1 cellular context compared by ENCODE assay signal in the genomic region with DNA sequence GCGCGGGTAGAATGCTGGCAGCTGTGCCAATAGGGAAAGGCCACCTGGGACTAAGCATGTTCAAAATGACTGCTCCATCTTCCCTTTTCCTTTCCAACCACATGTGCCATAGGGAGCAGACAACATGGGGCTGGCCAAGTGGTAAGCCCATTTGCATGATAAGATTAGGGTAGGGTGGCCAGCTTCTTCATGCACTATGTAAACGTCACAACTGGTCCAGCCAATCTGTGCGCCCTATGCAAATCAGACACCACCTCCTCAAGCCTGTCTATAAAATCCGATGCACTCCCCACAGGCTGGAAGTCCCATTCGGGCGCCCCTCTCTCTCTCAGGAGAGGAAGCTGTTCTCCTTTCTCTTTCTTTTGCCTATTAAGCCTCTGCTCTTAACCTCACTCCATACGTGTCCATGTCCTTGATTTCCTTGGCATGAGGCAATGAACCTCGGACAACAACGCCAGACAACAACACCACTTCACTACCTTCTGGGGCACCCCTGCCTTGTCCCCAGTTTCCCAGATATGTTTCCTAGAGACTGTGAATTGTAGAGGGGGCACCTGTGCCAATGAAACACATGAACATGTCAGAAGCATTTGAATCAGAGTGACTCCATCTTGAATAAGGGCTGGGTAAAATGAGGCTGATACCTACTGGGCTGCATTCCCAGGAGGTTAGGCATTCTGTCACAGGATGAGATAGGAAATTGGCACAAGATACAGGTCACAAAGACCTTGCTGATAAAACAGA.
TF ChIP-seq lines count a peak whose summit lies in the region.

No MANE protein-coding gene starts in this region.

TF ChIP-seq in K562, 482 proteins besides CTCF, POLR2A, EP300 and RAD21 (continued from another document and continues in another):
- TF ChIP-seq CTCFL (IDR thresholded peaks at IDR 0.05; ENCODE audit: borderline replicate concordance, insufficient read depth, low read depth, low read length, poor library complexity, severe bottlenecking) (no peak), DLX4 (CRISPR knock-in tag; IDR thresholded peaks at IDR 0.05) (no peak), ATF1 (CRISPR knock-in tag; IDR thresholded peaks at IDR 0.05) (no peak), ATF1 (tag; IDR thresholded peaks at IDR 0.05) (peak; percentile 78), TEAD1 (CRISPR knock-in tag; IDR thresholded peaks at IDR 0.05) (0 out of 4 replicates have a peak, but pooled peaks of 1 of the 2 experiments have one; percentile 57), ZNF175 (CRISPR knock-in tag; IDR thresholded peaks at IDR 0.05; ENCODE audit: low read depth) (peak; percentile 40; the same call in 1 of the 2 replicates), ETS2 (tag; IDR thresholded peaks at IDR 0.05; ENCODE audit: borderline replicate concordance, poor library complexity, severe bottlenecking) (no peak), DMBX1 (CRISPR knock-in tag; IDR thresholded peaks at IDR 0.05; ENCODE audit: borderline replicate concordance) (peak; percentile 66; the same call in 1 of the 2 replicates), POLR2B (IDR thresholded peaks at IDR 0.05; ENCODE audit: low read depth, partially characterized antibody) (peak; percentile 99), HMBOX1 (IDR thresholded peaks at IDR 0.05) (no peak), XRCC3 (IDR thresholded peaks at IDR 0.05) (no peak), ETV6 (IDR thresholded peaks at IDR 0.05; ENCODE audit: borderline replicate concordance in 1 of 2, low read depth in 2 of 2, low read length in 1 of 2) (no peak), ETV6 (CRISPR knock-in tag; IDR thresholded peaks at IDR 0.05; ENCODE audit: borderline replicate concordance) (no peak), NR2C2 (CRISPR knock-in tag; IDR thresholded peaks at IDR 0.05) (no peak), NR2C2 (tag; IDR thresholded peaks at IDR 0.05) (peak; percentile 41), ZNF347 (CRISPR knock-in tag; IDR thresholded peaks at IDR 0.05; ENCODE audit: low read depth) (no peak), ZKSCAN3 (CRISPR knock-in tag; IDR thresholded peaks at IDR 0.05) (no peak), E2F8 (IDR thresholded peaks at IDR 0.05; ENCODE audit: low read depth, partially characterized antibody) (no peak), MAFF (IDR thresholded peaks at IDR 0.05; ENCODE audit: low read length) (no peak), ZEB2 (IDR thresholded peaks at IDR 0.05) (no peak), SREBF1 (IDR thresholded peaks at IDR 0.05; ENCODE audit: borderline replicate concordance, low read depth, low read length) (no peak), GTF2A2 (tag; IDR thresholded peaks at IDR 0.05) (peak; percentile 83), RBM14 (IDR thresholded peaks at IDR 0.05; ENCODE audit: borderline replicate concordance, insufficient read depth, low read depth, low read length) (no peak), ID3 (CRISPR knock-in tag; IDR thresholded peaks at IDR 0.05) (no peak), ID3 (tag; IDR thresholded peaks at IDR 0.05) (peak; percentile 90), RB1 (IDR thresholded peaks at IDR 0.05; ENCODE audit: low read depth) (no peak), DACH1 (IDR thresholded peaks at IDR 0.05; ENCODE audit: partially characterized antibody) (no peak), HDGF (IDR thresholded peaks at IDR 0.05) (no peak), MYNN (IDR thresholded peaks at IDR 0.05) (no peak), MYNN (CRISPR knock-in tag; IDR thresholded peaks at IDR 0.05) (no peak), PCBP2 (IDR thresholded peaks at IDR 0.05; ENCODE audit: low read depth, low read length, poor library complexity, severe bottlenecking) (no peak), ELF2 (CRISPR knock-in tag; IDR thresholded peaks at IDR 0.05) (peak; percentile 70), HES1 (IDR thresholded peaks at IDR 0.05; ENCODE audit: low read depth) (no peak), BMI1 (IDR thresholded peaks at IDR 0.05; ENCODE audit: low read length) (no peak), ZNF778 (CRISPR knock-in tag; IDR thresholded peaks at IDR 0.05) (no peak)
- TF ChIP-seq, protein P1, sequence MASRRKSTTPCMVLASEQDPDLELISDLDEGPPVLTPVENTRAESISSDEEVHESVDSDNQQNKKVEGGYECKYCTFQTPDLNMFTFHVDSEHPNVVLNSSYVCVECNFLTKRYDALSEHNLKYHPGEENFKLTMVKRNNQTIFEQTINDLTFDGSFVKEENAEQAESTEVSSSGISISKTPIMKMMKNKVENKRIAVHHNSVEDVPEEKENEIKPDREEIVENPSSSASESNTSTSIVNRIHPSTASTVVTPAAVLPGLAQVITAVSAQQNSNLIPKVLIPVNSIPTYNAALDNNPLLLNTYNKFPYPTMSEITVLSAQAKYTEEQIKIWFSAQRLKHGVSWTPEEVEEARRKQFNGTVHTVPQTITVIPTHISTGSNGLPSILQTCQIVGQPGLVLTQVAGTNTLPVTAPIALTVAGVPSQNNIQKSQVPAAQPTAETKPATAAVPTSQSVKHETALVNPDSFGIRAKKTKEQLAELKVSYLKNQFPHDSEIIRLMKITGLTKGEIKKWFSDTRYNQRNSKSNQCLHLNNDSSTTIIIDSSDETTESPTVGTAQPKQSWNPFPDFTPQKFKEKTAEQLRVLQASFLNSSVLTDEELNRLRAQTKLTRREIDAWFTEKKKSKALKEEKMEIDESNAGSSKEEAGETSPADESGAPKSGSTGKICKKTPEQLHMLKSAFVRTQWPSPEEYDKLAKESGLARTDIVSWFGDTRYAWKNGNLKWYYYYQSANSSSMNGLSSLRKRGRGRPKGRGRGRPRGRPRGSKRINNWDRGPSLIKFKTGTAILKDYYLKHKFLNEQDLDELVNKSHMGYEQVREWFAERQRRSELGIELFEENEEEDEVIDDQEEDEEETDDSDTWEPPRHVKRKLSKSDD (conservative IDR thresholded peaks at IDR 0.05; ENCODE audit: low read length), result no peak
- TF ChIP-seq, protein P2, sequence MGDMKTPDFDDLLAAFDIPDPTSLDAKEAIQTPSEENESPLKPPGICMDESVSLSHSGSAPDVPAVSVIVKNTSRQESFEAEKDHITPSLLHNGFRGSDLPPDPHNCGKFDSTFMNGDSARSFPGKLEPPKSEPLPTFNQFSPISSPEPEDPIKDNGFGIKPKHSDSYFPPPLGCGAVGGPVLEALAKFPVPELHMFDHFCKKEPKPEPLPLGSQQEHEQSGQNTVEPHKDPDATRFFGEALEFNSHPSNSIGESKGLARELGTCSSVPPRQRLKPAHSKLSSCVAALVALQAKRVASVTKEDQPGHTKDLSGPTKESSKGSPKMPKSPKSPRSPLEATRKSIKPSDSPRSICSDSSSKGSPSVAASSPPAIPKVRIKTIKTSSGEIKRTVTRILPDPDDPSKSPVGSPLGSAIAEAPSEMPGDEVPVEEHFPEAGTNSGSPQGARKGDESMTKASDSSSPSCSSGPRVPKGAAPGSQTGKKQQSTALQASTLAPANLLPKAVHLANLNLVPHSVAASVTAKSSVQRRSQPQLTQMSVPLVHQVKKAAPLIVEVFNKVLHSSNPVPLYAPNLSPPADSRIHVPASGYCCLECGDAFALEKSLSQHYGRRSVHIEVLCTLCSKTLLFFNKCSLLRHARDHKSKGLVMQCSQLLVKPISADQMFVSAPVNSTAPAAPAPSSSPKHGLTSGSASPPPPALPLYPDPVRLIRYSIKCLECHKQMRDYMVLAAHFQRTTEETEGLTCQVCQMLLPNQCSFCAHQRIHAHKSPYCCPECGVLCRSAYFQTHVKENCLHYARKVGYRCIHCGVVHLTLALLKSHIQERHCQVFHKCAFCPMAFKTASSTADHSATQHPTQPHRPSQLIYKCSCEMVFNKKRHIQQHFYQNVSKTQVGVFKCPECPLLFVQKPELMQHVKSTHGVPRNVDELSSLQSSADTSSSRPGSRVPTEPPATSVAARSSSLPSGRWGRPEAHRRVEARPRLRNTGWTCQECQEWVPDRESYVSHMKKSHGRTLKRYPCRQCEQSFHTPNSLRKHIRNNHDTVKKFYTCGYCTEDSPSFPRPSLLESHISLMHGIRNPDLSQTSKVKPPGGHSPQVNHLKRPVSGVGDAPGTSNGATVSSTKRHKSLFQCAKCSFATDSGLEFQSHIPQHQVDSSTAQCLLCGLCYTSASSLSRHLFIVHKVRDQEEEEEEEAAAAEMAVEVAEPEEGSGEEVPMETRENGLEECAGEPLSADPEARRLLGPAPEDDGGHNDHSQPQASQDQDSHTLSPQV (IDR thresholded peaks at IDR 0.05), result peak; percentile 87
- TF ChIP-seq, protein P3, sequence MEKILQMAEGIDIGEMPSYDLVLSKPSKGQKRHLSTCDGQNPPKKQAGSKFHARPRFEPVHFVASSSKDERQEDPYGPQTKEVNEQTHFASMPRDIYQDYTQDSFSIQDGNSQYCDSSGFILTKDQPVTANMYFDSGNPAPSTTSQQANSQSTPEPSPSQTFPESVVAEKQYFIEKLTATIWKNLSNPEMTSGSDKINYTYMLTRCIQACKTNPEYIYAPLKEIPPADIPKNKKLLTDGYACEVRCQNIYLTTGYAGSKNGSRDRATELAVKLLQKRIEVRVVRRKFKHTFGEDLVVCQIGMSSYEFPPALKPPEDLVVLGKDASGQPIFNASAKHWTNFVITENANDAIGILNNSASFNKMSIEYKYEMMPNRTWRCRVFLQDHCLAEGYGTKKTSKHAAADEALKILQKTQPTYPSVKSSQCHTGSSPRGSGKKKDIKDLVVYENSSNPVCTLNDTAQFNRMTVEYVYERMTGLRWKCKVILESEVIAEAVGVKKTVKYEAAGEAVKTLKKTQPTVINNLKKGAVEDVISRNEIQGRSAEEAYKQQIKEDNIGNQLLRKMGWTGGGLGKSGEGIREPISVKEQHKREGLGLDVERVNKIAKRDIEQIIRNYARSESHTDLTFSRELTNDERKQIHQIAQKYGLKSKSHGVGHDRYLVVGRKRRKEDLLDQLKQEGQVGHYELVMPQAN (IDR thresholded peaks at IDR 0.05; ENCODE audit: borderline replicate concordance), result no peak
- TF ChIP-seq, protein P4, sequence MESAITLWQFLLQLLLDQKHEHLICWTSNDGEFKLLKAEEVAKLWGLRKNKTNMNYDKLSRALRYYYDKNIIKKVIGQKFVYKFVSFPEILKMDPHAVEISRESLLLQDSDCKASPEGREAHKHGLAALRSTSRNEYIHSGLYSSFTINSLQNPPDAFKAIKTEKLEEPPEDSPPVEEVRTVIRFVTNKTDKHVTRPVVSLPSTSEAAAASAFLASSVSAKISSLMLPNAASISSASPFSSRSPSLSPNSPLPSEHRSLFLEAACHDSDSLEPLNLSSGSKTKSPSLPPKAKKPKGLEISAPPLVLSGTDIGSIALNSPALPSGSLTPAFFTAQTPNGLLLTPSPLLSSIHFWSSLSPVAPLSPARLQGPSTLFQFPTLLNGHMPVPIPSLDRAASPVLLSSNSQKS (CRISPR knock-in tag; IDR thresholded peaks at IDR 0.05), result no peak
